ENCODE assay signal across 13 cellular contexts in the genomic region with DNA sequence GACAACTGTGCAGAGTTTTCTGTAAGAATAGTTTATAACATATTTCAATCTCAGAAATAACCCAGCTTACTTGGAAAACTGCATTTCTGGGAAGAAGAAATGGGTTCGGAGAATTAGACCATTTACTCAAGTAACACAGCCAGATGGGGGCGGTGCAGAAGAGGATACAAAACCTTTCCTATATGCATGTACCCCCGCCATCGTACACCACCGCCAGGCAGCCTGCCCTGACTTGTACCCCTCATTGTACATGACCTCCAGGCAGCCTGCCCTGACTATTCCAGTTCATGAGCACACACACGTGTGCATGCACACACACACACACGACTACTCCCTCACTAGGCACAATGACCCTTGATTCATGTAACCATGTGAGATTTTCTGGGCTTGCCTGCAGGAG.
DNase-seq lines count a peak whose midpoint lies in the region; ATAC-seq, FAIRE-seq and TF ChIP-seq lines count a peak whose summit lies in the region.
"Had no signal": no experiment of that assay in that cellular context is flagged by ENCODE, and none has a peak within 500 bp of the region (broad histone marks: within the 10 kb centered on the region; RNA-seq: fewer than 3 reads in every experiment).

No MANE protein-coding gene starts in this region.

- no peaks in the 10 kb centered on the region for H3K27me3 ChIP-seq in breast epithelium
- H3K27me3 ChIP-seq in mammary epithelial cell (ENCODE audit: insufficient read depth, low read length) = no peaks in the 10 kb centered on the region
- H3K27me3 ChIP-seq in adipocyte (replicated peaks; ENCODE audit: control insufficient read depth, insufficient read depth, low read length) = no peaks in the 10 kb centered on the region
- peaks cover 0 to 34% of the 10 kb centered on the region in 2 donors for H3K27me3 ChIP-seq in left lung
- H3K27me3 ChIP-seq in tibial artery = no peaks in the 10 kb centered on the region
- no peaks in the 10 kb centered on the region for H3K27me3 ChIP-seq in HAP-1 (ENCODE audit: low read depth)
- peaks cover 1% of the 10 kb centered on the region for H3K27me3 ChIP-seq in Caco-2 (replicated peaks; ENCODE audit: control insufficient read depth, insufficient read depth, low read length)
- H3K27me3 ChIP-seq: SJSA1 had no signal

- ATAC-seq in left lung = peak; percentile 7

- no peak for DNase-seq in breast epithelium (ENCODE audit: low spot score in 2 of 2)
- no peak for DNase-seq in mammary epithelial cell
- DNase-seq in adipocyte (ENCODE audit: low read depth) = no peak
- DNase-seq in left lung = no peak
- peak in 1 of 2 donors; percentile 66 for DNase-seq in tibial artery
- no peak for DNase-seq in HAP-1 (ENCODE audit: low spot score in 2 of 2)
- no peak for DNase-seq in Caco-2
- no peak for DNase-seq in H54 (ENCODE audit: insufficient read length, low spot score)
- DNase-seq: effector CD4-positive, alpha-beta T cell; NCI-H226 had no signal

- no peak overlapping the region for H2AFZ ChIP-seq in mammary epithelial cell (ENCODE audit: low read depth, low read length)
- H2AFZ ChIP-seq: parathyroid adenoma had no signal

- CTCF ChIA-PET in mammary epithelial cell (lab: Charles Lee; ENCODE audit: low non-redundant PET) (no interaction called here), Caco-2 (lab: Charles Lee) (no interaction called here)

- H3K9me3 ChIP-seq in breast epithelium (no peaks in the 10 kb centered on the region), mammary epithelial cell (replicated peaks; ENCODE audit: insufficient read depth, low read length) (peaks cover 10% of the 10 kb centered on the region), adipocyte (ENCODE audit: control insufficient read depth, low read length) (no peaks in the 10 kb centered on the region), left lung (no peaks in the 10 kb centered on the region), tibial artery (no peaks in the 10 kb centered on the region), HAP-1 (no peaks in the 10 kb centered on the region), Caco-2 (no peaks in the 10 kb centered on the region)
- H3K9me3 ChIP-seq: SJSA1 had no signal

- H3K36me3 Mint-ChIP-seq in Caco-2 (ENCODE audit: insufficient read depth, unreplicated experiment) = no peaks in the 10 kb centered on the region

- TF ChIP-seq POLR2A in breast epithelium (IDR thresholded peaks at IDR 0.05) = no peak
- TF ChIP-seq POLR2A in H54 (IDR thresholded peaks at IDR 0.05; ENCODE audit: low read depth, low read length) = no peak

- intact Hi-C loops in breast epithelium (cut with DNase I; ENCODE audit: low total_unique reads) (no loop called here), mammary epithelial cell (cut with micrococcal nuclease) (no loop called here), left lung (cut with DNase I) (no loop called here), tibial artery (cut with DNase I; ENCODE audit: low total_unique reads) (no loop called here), Caco-2 (cut with micrococcal nuclease; ENCODE audit: unreplicated experiment) (no loop called here)

- dilution Hi-C loops in mammary epithelial cell (cut with HindIII; ENCODE audit: low sequenced_read_pairs) = no loop called here

- H3K27me3 Mint-ChIP-seq in Caco-2 (ENCODE audit: insufficient read depth, unreplicated experiment) = peaks cover 21% of the 10 kb centered on the region

- H3K4me1 ChIP-seq in breast epithelium (no peaks in the 10 kb centered on the region), mammary epithelial cell (ENCODE audit: insufficient read depth, low read length) (no peaks in the 10 kb centered on the region), adipocyte (ENCODE audit: control insufficient read depth, insufficient read depth, low read length) (peaks cover 3% of the 10 kb centered on the region), left lung (peaks cover 2 to 8% of the 10 kb centered on the region in 2 donors), tibial artery (no peaks in the 10 kb centered on the region), HAP-1 (peaks cover 8% of the 10 kb centered on the region), Caco-2 (no peaks in the 10 kb centered on the region)

- H3K4me3 Mint-ChIP-seq in Caco-2 (ENCODE audit: unreplicated experiment) = no peak overlapping the region

- H3K4me1 Mint-ChIP-seq in Caco-2 (ENCODE audit: low read depth, unreplicated experiment) = no peaks in the 10 kb centered on the region

- 64% methylated on average over 7 of the region's 7 CpGs for WGBS in mammary epithelial cell (ENCODE audit: low coverage, missing lambda C conversion rate)

- no peak overlapping the region for H3K4me2 ChIP-seq in mammary epithelial cell (ENCODE audit: insufficient read depth, low read depth, low read length)

- H3K27ac Mint-ChIP-seq in Caco-2 (ENCODE audit: unreplicated experiment) = no peak overlapping the region

- no peak overlapping the region for H3K9ac ChIP-seq in mammary epithelial cell (ENCODE audit: insufficient read depth, low read length)
- H3K9ac ChIP-seq in adipocyte (ENCODE audit: low read length) = peak overlapping the region; percentile 81
- H3K9ac ChIP-seq: parathyroid adenoma had no signal

- H3K4me3 ChIP-seq in breast epithelium (peak overlapping the region; percentile 36 to 61 (median 38)), mammary epithelial cell (replicated peaks in 1 of 3; ENCODE audit: insufficient read depth in 1 of 3, low read depth in 2 of 3, low read length in 3 of 3) (no peak overlapping the region), adipocyte (ENCODE audit: low read length) (peak overlapping the region; percentile 74), left lung (no peak overlapping the region), tibial artery (peak overlapping the region; percentile 28 to 36), HAP-1 (no peak overlapping the region), Caco-2 (ENCODE audit: low read depth, low read length) (no peak overlapping the region)

- no peaks in the 10 kb centered on the region for H4K20me1 ChIP-seq in mammary epithelial cell (ENCODE audit: insufficient read depth, low read length)

- BruUV-seq in mammary epithelial cell (replicated peaks; lab: Mats Ljungman, UMichigan) = no TSS peak
- no TSS peak for BruUV-seq in Caco-2 (replicated peaks; lab: Mats Ljungman, UMichigan)

- H3K9me3 Mint-ChIP-seq in Caco-2 (ENCODE audit: unreplicated experiment) = no peaks in the 10 kb centered on the region

- H3K36me3 ChIP-seq in breast epithelium (no peaks in the 10 kb centered on the region), mammary epithelial cell (ENCODE audit: insufficient read depth, low read length) (no peaks in the 10 kb centered on the region), adipocyte (ENCODE audit: control insufficient read depth, insufficient read depth, low read length, severe bottlenecking) (peaks cover 6% of the 10 kb centered on the region), left lung (no peaks in the 10 kb centered on the region), tibial artery (peaks cover 0 to 7% (median 4%) of the 10 kb centered on the region in 3 donors), HAP-1 (replicated peaks) (no peaks in the 10 kb centered on the region), Caco-2 (ENCODE audit: control insufficient read depth, insufficient read depth, low read length) (no peaks in the 10 kb centered on the region)
- H3K36me3 ChIP-seq: SJSA1 had no signal

- TF ChIP-seq CTCF in breast epithelium (IDR thresholded peaks at IDR 0.05) = no peak
- no peak for TF ChIP-seq CTCF in mammary epithelial cell (conservative IDR thresholded peaks at IDR 0.05 in 1 of 2, IDR thresholded peaks at IDR 0.05 in 1 of 2; ENCODE audit: extremely low read depth in 1 of 2, insufficient read depth in 1 of 2, low read depth in 1 of 2, low read length in 2 of 2)
- no peak for TF ChIP-seq CTCF in left lung (IDR thresholded peaks at IDR 0.05)
- no peak for TF ChIP-seq CTCF in tibial artery (IDR thresholded peaks at IDR 0.05)
- no peak for TF ChIP-seq CTCF in Caco-2 (IDR thresholded peaks at IDR 0.05; ENCODE audit: insufficient read depth in 1 of 2, low read depth in 1 of 2, low read length in 1 of 2, severe bottlenecking in 1 of 2, unreplicated experiment in 1 of 2)

- in situ Hi-C loops in mammary epithelial cell (cut with MboI; ENCODE audit: low sequenced_read_pairs in 2 of 2) = no loop called here
- in situ Hi-C loops in HAP-1 (cut with MboI; ENCODE audit: low sequenced_read_pairs) = no loop called here

- peak overlapping the region in 1 of 2 donors; percentile 25 for H3K27ac ChIP-seq in breast epithelium
- H3K27ac ChIP-seq in mammary epithelial cell (ENCODE audit: insufficient read depth, low read depth, low read length) = no peak overlapping the region
- no peak overlapping the region for H3K27ac ChIP-seq in left lung
- H3K27ac ChIP-seq in tibial artery = no peak overlapping the region
- H3K27ac ChIP-seq: C4-2B, parathyroid adenoma, SJSA1 had no signal

- POLR2A ChIA-PET in Caco-2 (lab: Charles Lee) = no interaction called here

- FAIRE-seq in H54 (lab: Jason Lieb, UNC) = no peak

- H3K79me2 ChIP-seq in mammary epithelial cell (ENCODE audit: insufficient read depth, low read length) = no peaks in the 10 kb centered on the region
- H3K79me2 ChIP-seq: parathyroid adenoma had no signal

Comparison
In these comparisons a context has a peak if more than half of its experiments do, and no peak if none do; other contexts are left out.
1. H3K4me3 ChIP-seq: peak in breast epithelium (3 of 3), adipocyte (single experiment) and tibial artery (2 of 2); none in mammary epithelial cell (0 of 3), left lung (0 of 2), HAP-1 (single experiment) and Caco-2 (single experiment).